ENCODE assay signal across 8 cellular contexts in genomic region chr12:4849024-4849594, GRCh38.
A peak's percentile ranks its signal among the peaks of the same experiment; 100 is the strongest.
DNase-seq lines count a peak whose midpoint lies in the region; ATAC-seq, FAIRE-seq and TF ChIP-seq lines count a peak whose summit lies in the region.

No MANE protein-coding gene starts in this region.

- peak; percentile 69 for FAIRE-seq in G401.6 (lab: Jason Lieb, UNC)

- H3K4me3 Mint-ChIP-seq in neural crest cell = no peak overlapping the region

- H3K4me1 ChIP-seq in neuronal stem cell (ENCODE audit: control insufficient read depth in 2 of 2, insufficient read depth in 1 of 2, low read depth in 1 of 2, low read length in 2 of 2) = no peaks in the 10 kb centered on the region

- no peak overlapping the region for H2AK5ac ChIP-seq in neuronal stem cell (ENCODE audit: low read depth, low read length)

- TF ChIP-seq CTCF in AG09319 (IDR thresholded peaks at IDR 0.05; ENCODE audit: low read depth, low read length) = peak; percentile 85
- TF ChIP-seq CTCF in neural crest cell (conservative IDR thresholded peaks at IDR 0.05) = peak; percentile 94

- no peak overlapping the region for H3K9ac ChIP-seq in neuronal stem cell (ENCODE audit: low read depth, low read length, poor library complexity)

- no peak overlapping the region for H2BK5ac ChIP-seq in neuronal stem cell (ENCODE audit: low read length)

- H3K27ac Mint-ChIP-seq in neural crest cell (ENCODE audit: unreplicated experiment) = no peak overlapping the region

- peaks cover 2% of the 10 kb centered on the region for H3K36me3 Mint-ChIP-seq in neural crest cell (ENCODE audit: low read depth)

- no peak overlapping the region for H3K4me2 ChIP-seq in neuronal stem cell (ENCODE audit: insufficient read depth, low read length, poor library complexity, severe bottlenecking)

- no peak overlapping the region for H2BK15ac ChIP-seq in neuronal stem cell (ENCODE audit: low read length)

- no peak overlapping the region for H3K27ac ChIP-seq in neuronal stem cell (replicated peaks; ENCODE audit: low read length)

- H3K9me3 ChIP-seq in neuronal stem cell (replicated peaks in 1 of 2; ENCODE audit: control insufficient read depth in 2 of 2, insufficient read depth in 1 of 2, low read depth in 1 of 2, low read length in 2 of 2) = no peaks in the 10 kb centered on the region

- no peak overlapping the region for H3K4ac ChIP-seq in neuronal stem cell (ENCODE audit: low read length)

- peaks cover 0 to 1% of the 10 kb centered on the region in 2 donors for H3K36me3 ChIP-seq in neuronal stem cell (replicated peaks in 1 of 2; ENCODE audit: control insufficient read depth in 2 of 2, insufficient read depth in 2 of 2, low read length in 2 of 2)

- ATAC-seq in HG03378 (IDR thresholded peaks at IDR 0.05; ENCODE audit: unreplicated experiment) = no peak
- no peak for ATAC-seq in HG03097 (IDR thresholded peaks at IDR 0.05; ENCODE audit: low FRiP score, unreplicated experiment)

- H3K4me3 ChIP-seq in neuronal stem cell (ENCODE audit: low read length in 2 of 2) = no peak overlapping the region

- no peak overlapping the region for H3K18ac ChIP-seq in neuronal stem cell (ENCODE audit: low read length)

- no peak overlapping the region for H4K8ac ChIP-seq in neuronal stem cell (ENCODE audit: low read depth, low read length)

- DNase-seq in AG09319 (ENCODE audit: extremely low read depth, low read depth) (no peak), NCI-H526 (lab: John Stamatoyannopoulos, UW) (peak; percentile 13 to 63), dermis microvascular lymphatic vessel endothelial cell (ENCODE audit: low read depth in 2 of 2) (peak; percentile 22 to 54), neural crest cell (ENCODE audit: low read depth, low spot score) (peak; percentile 8), neuronal stem cell (ENCODE audit: low spot score) (no peak)

- no peak overlapping the region for H4K91ac ChIP-seq in neuronal stem cell (ENCODE audit: low read depth, low read length, poor library complexity)

- no peaks in the 10 kb centered on the region for H3K27me3 ChIP-seq in neuronal stem cell (ENCODE audit: control insufficient read depth in 3 of 3, insufficient read depth in 3 of 3, low read depth in 1 of 3, low read length in 3 of 3)

- WGBS in neuronal stem cell (ENCODE audit: extremely low coverage in 2 of 2, insufficient read length in 2 of 2, insufficient replicate concordance in 1 of 2), 2 donors = no CpG with 5 or more reads among the region's 12 CpGs

- H2BK12ac ChIP-seq in neuronal stem cell (ENCODE audit: low read length) = no peak overlapping the region

- no peak overlapping the region for H3K14ac ChIP-seq in neuronal stem cell (ENCODE audit: low read length)

- no peak overlapping the region for H2AFZ ChIP-seq in neuronal stem cell (ENCODE audit: low read length)

- H3K9me3 Mint-ChIP-seq in neural crest cell = no peaks in the 10 kb centered on the region

- no peaks in the 10 kb centered on the region for H3K4me1 Mint-ChIP-seq in neural crest cell

- no peaks in the 10 kb centered on the region for H3K27me3 Mint-ChIP-seq in neural crest cell (ENCODE audit: low read depth)

- H2BK120ac ChIP-seq in neuronal stem cell (ENCODE audit: low read depth, low read length) = no peak overlapping the region

- no peaks in the 10 kb centered on the region for H3K79me1 ChIP-seq in neuronal stem cell (ENCODE audit: low read depth, low read length)

- H3K23ac ChIP-seq in neuronal stem cell (ENCODE audit: low read depth, low read length, poor library complexity) = no peak overlapping the region

Comparison
In these comparisons a context has a peak if more than half of its experiments do, and no peak if none do; other contexts are left out.
1. DNase-seq: peak in NCI-H526 (2 of 2), dermis microvascular lymphatic vessel endothelial cell (2 of 2) and neural crest cell (single experiment); none in AG09319 (single experiment) and neuronal stem cell (single experiment).